In genomic region chr6:40393641-40394040, GRCh38 we compare ENCODE assay signal across 21 cellular contexts.
"Had no signal": no experiment of that assay in that cellular context is flagged by ENCODE, and none has a peak within 500 bp of the region (broad histone marks: within the 10 kb centered on the region; RNA-seq: fewer than 3 reads in every experiment).

No MANE protein-coding gene starts in this region.

- H3K4me1 Mint-ChIP-seq: mesothelial cell of epicardium had no signal

- H3K4me3 ChIP-seq: coronary artery, hepatocyte, lung, thyroid gland had no signal

- H3K36me3 Mint-ChIP-seq: mesothelial cell of epicardium, T-cell had no signal

- H3K27me3 ChIP-seq: hepatocyte, thyroid gland had no signal

- H3K27ac ChIP-seq: coronary artery, hepatocyte, thyroid gland had no signal

- H3K27ac Mint-ChIP-seq: activated naive CD8-positive, alpha-beta T cell treated with anti-CD3 and anti-CD28 coated beads, Interleukin-2, amount 50 U/mL, for 24 hours; activated T-helper 2 cell treated with anti-CD3 and anti-CD28 coated beads, Interferon-gamma antibody, Interleukin-2, Interleukin-4, amounts not matched to agents 10 μg/mL and 5 μg/mL and 100 μg/mL, durations not matched to agents 14 hours and 24 hours and 36 hours; mesothelial cell of epicardium; nephron progenitor cell had no signal

- DNase-seq: activated CD4-positive, alpha-beta T cell treated with anti-CD3 and anti-CD28 coated beads, Interleukin-2, amount 50 U/mL, for 1 hour; activated naive CD4-positive, alpha-beta T cell treated with Interleukin-2 at 50 U/mL for 16 hours; activated naive CD8-positive, alpha-beta T cell treated with anti-CD3 and anti-CD28 coated beads, Interleukin-2, amount 50 U/mL, for 24 hours; activated T-cell treated with anti-CD3 and anti-CD28 coated beads, Interleukin-2, amount 50 U/mL, for 1 hour; anterior cingulate cortex; nephron progenitor cell; occipital lobe; retina; stimulated activated CD4-positive, alpha-beta T cell treated with anti-CD3 and anti-CD28 coated beads, Interleukin-12 subunit alpha, Interleukin-12 subunit beta, amount 100 ng/mL, for 4 hours; stimulated activated CD4-positive, alpha-beta T cell treated with anti-CD3 and anti-CD28 coated beads, Interleukin-1b, Interleukin-23, amount 100 ng/mL, for 48 hours; stimulated activated naive CD4-positive, alpha-beta T cell treated with Interleukin-2 at 50 U/mL for 16 hours; T-cell; thyroid gland had no signal

- FAIRE-seq: islet of Langerhans had no signal

- H3K4me3 Mint-ChIP-seq: activated naive CD8-positive, alpha-beta T cell treated with anti-CD3 and anti-CD28 coated beads, Interleukin-2, amount 50 U/mL, for 24 hours; mesothelial cell of epicardium; nephron progenitor cell had no signal

- H3K36me3 ChIP-seq: thyroid gland had no signal

- H3K9me3 ChIP-seq: thyroid gland had no signal

- ATAC-seq: activated CD4-positive, CD25-positive, alpha-beta regulatory T cell treated with anti-CD3 and anti-CD28 coated beads, Interleukin-2, amount 50 U/mL, for 24 hours; activated naive CD8-positive, alpha-beta T cell treated with anti-CD3 and anti-CD28 coated beads, Interleukin-2, amount 50 U/mL, for 24 hours; SK-N-SH treated with all-trans-retinoic acid at 6 μM for 48 hours; T-cell had no signal

- H3K9me3 Mint-ChIP-seq: activated naive CD8-positive, alpha-beta T cell treated with anti-CD3 and anti-CD28 coated beads, Interleukin-2, amount 50 U/mL, for 24 hours; activated T-helper 2 cell treated with anti-CD3 and anti-CD28 coated beads, Interferon-gamma antibody, Interleukin-2, Interleukin-4, amounts not matched to agents 10 μg/mL and 5 μg/mL and 100 μg/mL, durations not matched to agents 14 hours and 24 hours and 36 hours; mesothelial cell of epicardium; nephron progenitor cell; T-cell had no signal
